ENCODE assay signal across 29 cellular contexts in genomic region chr13:107379398-107380155, GRCh38.
"Had no signal": no experiment of that assay in that cellular context is flagged by ENCODE, and none has a peak within 500 bp of the region (broad histone marks: within the 10 kb centered on the region; RNA-seq: fewer than 3 reads in every experiment).

No MANE protein-coding gene starts in this region.

- H3K27ac ChIP-seq: brain microvascular endothelial cell, coronary artery, dorsolateral prefrontal cortex, heart left ventricle, ovary, psoas muscle, right atrium auricular region, stomach, thyroid gland, upper lobe of right lung had no signal

- H3K4me1 ChIP-seq: heart left ventricle, psoas muscle, right atrium auricular region, stomach, thyroid gland, upper lobe of right lung had no signal

- H3K27me3 Mint-ChIP-seq: activated CD8-positive, alpha-beta T cell treated with anti-CD3 and anti-CD28 coated beads for 36 hours; activated T-helper 17 cell treated with anti-CD3 and anti-CD28 coated beads, Interleukin-2, amount 50 U/mL, for 72 hours; stimulated activated memory B cell treated with anti-CD40 and anti-IgM and Interleukin-4, amounts not matched to agents 10 μg/mL and 1 μg/mL and 100 μg/mL, for 72 hours; T-helper 17 cell had no signal

- DNase-seq: activated CD4-positive, alpha-beta T cell treated with anti-CD3 and anti-CD28 coated beads for 1 hour; activated CD4-positive, alpha-beta T cell treated with anti-CD3 and anti-CD28 coated beads, Interleukin-2, amount 50 U/mL, for 1 hour; activated CD8-positive, alpha-beta T cell treated with anti-CD3 and anti-CD28 coated beads for 36 hours; activated gamma-delta T cell treated with Interleukin-2 at 50 U/mL for 16 hours; activated naive CD4-positive, alpha-beta T cell treated with anti-CD3 and anti-CD28 coated beads, Interleukin-2, amount 50 U/mL, for 16 hours; activated T-cell treated with anti-CD3 and anti-CD28 coated beads, Interleukin-2, amount 50 U/mL, for 4 hours; amniotic stem cell; brain microvascular endothelial cell; dorsolateral prefrontal cortex; effector memory CD4-positive, alpha-beta T cell; heart left ventricle; hypothalamus; immature natural killer cell; left ventricle myocardium superior; nephron progenitor cell; ovary; psoas muscle; stimulated activated CD4-positive, alpha-beta T cell treated with anti-CD3 and anti-CD28 coated beads, Interleukin-1b, Interleukin-23, amount 100 ng/mL, for 48 hours; stimulated activated CD4-positive, alpha-beta T cell treated with anti-CD3 and anti-CD28 coated beads, Interleukin-4, amount 100 ng/mL, for 4 hours; stimulated activated CD8-positive, alpha-beta memory T cell treated with anti-CD3 and anti-CD28 coated beads, Interleukin-4, amount 100 ng/mL, for 48 hours; stomach; T-helper 17 cell; thyroid gland; upper lobe of right lung had no signal

- H3K27me3 ChIP-seq: brain microvascular endothelial cell, dorsolateral prefrontal cortex, heart left ventricle, ovary, right atrium auricular region, stomach, thyroid gland, upper lobe of right lung had no signal

- H3K4me1 Mint-ChIP-seq: activated T-helper 17 cell treated with anti-CD3 and anti-CD28 coated beads, Interleukin-2, amount 50 U/mL, for 72 hours; immature natural killer cell; stimulated activated memory B cell treated with anti-CD40 and anti-IgM and Interleukin-4, amounts not matched to agents 10 μg/mL and 1 μg/mL and 100 μg/mL, for 72 hours; T-helper 17 cell had no signal

- H3K4me3 Mint-ChIP-seq: activated CD8-positive, alpha-beta T cell treated with anti-CD3 and anti-CD28 coated beads for 36 hours; activated T-cell treated with anti-CD3 and anti-CD28 coated beads, Interleukin-2, amount 50 U/mL, for 4 hours; activated T-helper 17 cell treated with anti-CD3 and anti-CD28 coated beads, Interleukin-2, amount 50 U/mL, for 72 hours; immature natural killer cell; nephron progenitor cell; stimulated activated memory B cell treated with anti-CD40 and anti-IgM and Interleukin-4, amounts not matched to agents 10 μg/mL and 1 μg/mL and 100 μg/mL, for 72 hours; T-helper 17 cell had no signal

- H3K9me3 ChIP-seq: heart left ventricle, ovary, psoas muscle, right atrium auricular region, stomach, thyroid gland, upper lobe of right lung had no signal

- H3K9me3 Mint-ChIP-seq: activated CD8-positive, alpha-beta T cell treated with anti-CD3 and anti-CD28 coated beads for 36 hours; activated T-cell treated with anti-CD3 and anti-CD28 coated beads, Interleukin-2, amount 50 U/mL, for 4 hours; nephron progenitor cell; stimulated activated memory B cell treated with anti-CD40 and anti-IgM and Interleukin-4, amounts not matched to agents 10 μg/mL and 1 μg/mL and 100 μg/mL, for 72 hours had no signal

- H3K27ac Mint-ChIP-seq: activated CD8-positive, alpha-beta T cell treated with anti-CD3 and anti-CD28 coated beads for 36 hours; activated T-helper 17 cell treated with anti-CD3 and anti-CD28 coated beads, Interleukin-2, amount 50 U/mL, for 72 hours; immature natural killer cell; nephron progenitor cell; stimulated activated memory B cell treated with anti-CD40 and anti-IgM and Interleukin-4, amounts not matched to agents 10 μg/mL and 1 μg/mL and 100 μg/mL, for 72 hours; T-helper 17 cell had no signal

- H3K4me3 ChIP-seq: coronary artery, heart left ventricle, ovary, psoas muscle, right atrium auricular region, smooth muscle cell, stomach, thyroid gland, upper lobe of right lung had no signal

- H3K36me3 Mint-ChIP-seq: immature natural killer cell; stimulated activated memory B cell treated with anti-CD40 and anti-IgM and Interleukin-4, amounts not matched to agents 10 μg/mL and 1 μg/mL and 100 μg/mL, for 72 hours had no signal

- ATAC-seq: activated CD8-positive, alpha-beta T cell treated with anti-CD3 and anti-CD28 coated beads for 36 hours; activated T-cell treated with anti-CD3 and anti-CD28 coated beads, Interleukin-2, amount 50 U/mL, for 4 hours; activated T-helper 17 cell treated with anti-CD3 and anti-CD28 coated beads, Interleukin-2, amount 50 U/mL, for 72 hours; heart left ventricle; left ventricle myocardium superior; psoas muscle; stimulated activated memory B cell treated with anti-CD40 and anti-IgM and Interleukin-4, amounts not matched to agents 10 μg/mL and 1 μg/mL and 100 μg/mL, for 72 hours; T-helper 17 cell; upper lobe of right lung had no signal

- H3K36me3 ChIP-seq: brain microvascular endothelial cell, heart left ventricle, ovary, right atrium auricular region, stomach, thyroid gland, upper lobe of right lung had no signal
